Comparison of ENCODE assay signal across 1 cellular context in genomic region chr10:30378607-30379006, GRCh38.
TF ChIP-seq lines count a peak whose summit lies in the region.

No MANE protein-coding gene starts in this region.

TF ChIP-seq in H1, 55 proteins besides CTCF, POLR2A, EP300 and RAD21:
- no peak for TF ChIP-seq KDM5A (IDR thresholded peaks at IDR 0.05; ENCODE audit: low read length)
- no peak for TF ChIP-seq GTF2F1 (IDR thresholded peaks at IDR 0.05; ENCODE audit: borderline replicate concordance, low read depth, low read length)
- TF ChIP-seq, protein P1, sequence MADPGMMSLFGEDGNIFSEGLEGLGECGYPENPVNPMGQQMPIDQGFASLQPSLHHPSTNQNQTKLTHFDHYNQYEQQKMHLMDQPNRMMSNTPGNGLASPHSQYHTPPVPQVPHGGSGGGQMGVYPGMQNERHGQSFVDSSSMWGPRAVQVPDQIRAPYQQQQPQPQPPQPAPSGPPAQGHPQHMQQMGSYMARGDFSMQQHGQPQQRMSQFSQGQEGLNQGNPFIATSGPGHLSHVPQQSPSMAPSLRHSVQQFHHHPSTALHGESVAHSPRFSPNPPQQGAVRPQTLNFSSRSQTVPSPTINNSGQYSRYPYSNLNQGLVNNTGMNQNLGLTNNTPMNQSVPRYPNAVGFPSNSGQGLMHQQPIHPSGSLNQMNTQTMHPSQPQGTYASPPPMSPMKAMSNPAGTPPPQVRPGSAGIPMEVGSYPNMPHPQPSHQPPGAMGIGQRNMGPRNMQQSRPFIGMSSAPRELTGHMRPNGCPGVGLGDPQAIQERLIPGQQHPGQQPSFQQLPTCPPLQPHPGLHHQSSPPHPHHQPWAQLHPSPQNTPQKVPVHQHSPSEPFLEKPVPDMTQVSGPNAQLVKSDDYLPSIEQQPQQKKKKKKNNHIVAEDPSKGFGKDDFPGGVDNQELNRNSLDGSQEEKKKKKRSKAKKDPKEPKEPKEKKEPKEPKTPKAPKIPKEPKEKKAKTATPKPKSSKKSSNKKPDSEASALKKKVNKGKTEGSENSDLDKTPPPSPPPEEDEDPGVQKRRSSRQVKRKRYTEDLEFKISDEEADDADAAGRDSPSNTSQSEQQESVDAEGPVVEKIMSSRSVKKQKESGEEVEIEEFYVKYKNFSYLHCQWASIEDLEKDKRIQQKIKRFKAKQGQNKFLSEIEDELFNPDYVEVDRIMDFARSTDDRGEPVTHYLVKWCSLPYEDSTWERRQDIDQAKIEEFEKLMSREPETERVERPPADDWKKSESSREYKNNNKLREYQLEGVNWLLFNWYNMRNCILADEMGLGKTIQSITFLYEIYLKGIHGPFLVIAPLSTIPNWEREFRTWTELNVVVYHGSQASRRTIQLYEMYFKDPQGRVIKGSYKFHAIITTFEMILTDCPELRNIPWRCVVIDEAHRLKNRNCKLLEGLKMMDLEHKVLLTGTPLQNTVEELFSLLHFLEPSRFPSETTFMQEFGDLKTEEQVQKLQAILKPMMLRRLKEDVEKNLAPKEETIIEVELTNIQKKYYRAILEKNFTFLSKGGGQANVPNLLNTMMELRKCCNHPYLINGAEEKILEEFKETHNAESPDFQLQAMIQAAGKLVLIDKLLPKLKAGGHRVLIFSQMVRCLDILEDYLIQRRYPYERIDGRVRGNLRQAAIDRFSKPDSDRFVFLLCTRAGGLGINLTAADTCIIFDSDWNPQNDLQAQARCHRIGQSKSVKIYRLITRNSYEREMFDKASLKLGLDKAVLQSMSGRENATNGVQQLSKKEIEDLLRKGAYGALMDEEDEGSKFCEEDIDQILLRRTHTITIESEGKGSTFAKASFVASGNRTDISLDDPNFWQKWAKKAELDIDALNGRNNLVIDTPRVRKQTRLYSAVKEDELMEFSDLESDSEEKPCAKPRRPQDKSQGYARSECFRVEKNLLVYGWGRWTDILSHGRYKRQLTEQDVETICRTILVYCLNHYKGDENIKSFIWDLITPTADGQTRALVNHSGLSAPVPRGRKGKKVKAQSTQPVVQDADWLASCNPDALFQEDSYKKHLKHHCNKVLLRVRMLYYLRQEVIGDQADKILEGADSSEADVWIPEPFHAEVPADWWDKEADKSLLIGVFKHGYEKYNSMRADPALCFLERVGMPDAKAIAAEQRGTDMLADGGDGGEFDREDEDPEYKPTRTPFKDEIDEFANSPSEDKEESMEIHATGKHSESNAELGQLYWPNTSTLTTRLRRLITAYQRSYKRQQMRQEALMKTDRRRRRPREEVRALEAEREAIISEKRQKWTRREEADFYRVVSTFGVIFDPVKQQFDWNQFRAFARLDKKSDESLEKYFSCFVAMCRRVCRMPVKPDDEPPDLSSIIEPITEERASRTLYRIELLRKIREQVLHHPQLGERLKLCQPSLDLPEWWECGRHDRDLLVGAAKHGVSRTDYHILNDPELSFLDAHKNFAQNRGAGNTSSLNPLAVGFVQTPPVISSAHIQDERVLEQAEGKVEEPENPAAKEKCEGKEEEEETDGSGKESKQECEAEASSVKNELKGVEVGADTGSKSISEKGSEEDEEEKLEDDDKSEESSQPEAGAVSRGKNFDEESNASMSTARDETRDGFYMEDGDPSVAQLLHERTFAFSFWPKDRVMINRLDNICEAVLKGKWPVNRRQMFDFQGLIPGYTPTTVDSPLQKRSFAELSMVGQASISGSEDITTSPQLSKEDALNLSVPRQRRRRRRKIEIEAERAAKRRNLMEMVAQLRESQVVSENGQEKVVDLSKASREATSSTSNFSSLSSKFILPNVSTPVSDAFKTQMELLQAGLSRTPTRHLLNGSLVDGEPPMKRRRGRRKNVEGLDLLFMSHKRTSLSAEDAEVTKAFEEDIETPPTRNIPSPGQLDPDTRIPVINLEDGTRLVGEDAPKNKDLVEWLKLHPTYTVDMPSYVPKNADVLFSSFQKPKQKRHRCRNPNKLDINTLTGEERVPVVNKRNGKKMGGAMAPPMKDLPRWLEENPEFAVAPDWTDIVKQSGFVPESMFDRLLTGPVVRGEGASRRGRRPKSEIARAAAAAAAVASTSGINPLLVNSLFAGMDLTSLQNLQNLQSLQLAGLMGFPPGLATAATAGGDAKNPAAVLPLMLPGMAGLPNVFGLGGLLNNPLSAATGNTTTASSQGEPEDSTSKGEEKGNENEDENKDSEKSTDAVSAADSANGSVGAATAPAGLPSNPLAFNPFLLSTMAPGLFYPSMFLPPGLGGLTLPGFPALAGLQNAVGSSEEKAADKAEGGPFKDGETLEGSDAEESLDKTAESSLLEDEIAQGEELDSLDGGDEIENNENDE (IDR thresholded peaks at IDR 0.05; ENCODE audit: insufficient replicate concordance, low read length) = no peak
- TF ChIP-seq TCF12 (IDR thresholded peaks at IDR 0.05; ENCODE audit: low read depth, low read length) = no peak
- peak; percentile 88 for TF ChIP-seq CEBPB (IDR thresholded peaks at IDR 0.05; ENCODE audit: low read depth, low read length)
